In genomic region chr5:176986280-176986679, GRCh38 we compare ENCODE assay signal across 1 cellular context.
TF ChIP-seq lines count a peak whose summit lies in the region.

No MANE protein-coding gene starts in this region.

TF ChIP-seq in GM12878, 131 proteins besides CTCF, POLR2A, EP300 and RAD21:
- TF ChIP-seq ZBTB33 (IDR thresholded peaks at IDR 0.05) (no peak), GABPA (IDR thresholded peaks at IDR 0.05; ENCODE audit: low read depth) (no peak), BCLAF1 (IDR thresholded peaks at IDR 0.05) (no peak), PML (IDR thresholded peaks at IDR 0.05; ENCODE audit: low read length) (no peak), SIN3A (IDR thresholded peaks at IDR 0.05; ENCODE audit: low read depth, low read length) (no peak), FOXM1 (IDR thresholded peaks at IDR 0.05; ENCODE audit: low read depth, low read length) (no peak), IRF4 (IDR thresholded peaks at IDR 0.05; ENCODE audit: low read depth, low read length) (no peak), KAT2A (conservative IDR thresholded peaks at IDR 0.05; ENCODE audit: control insufficient read depth, low read depth, low read length) (no peak), FOXK2 (IDR thresholded peaks at IDR 0.05) (no peak), REST (IDR thresholded peaks at IDR 0.05; ENCODE audit: low read depth, low read length) (no peak), IRF3 (IDR thresholded peaks at IDR 0.05) (no peak), ZZZ3 (IDR thresholded peaks at IDR 0.05; ENCODE audit: control insufficient read depth, insufficient read length, low read depth) (no peak), RAD51 (IDR thresholded peaks at IDR 0.05) (no peak), CHD1 (IDR thresholded peaks at IDR 0.05; ENCODE audit: low read depth, low read length) (no peak), SMARCA5 (IDR thresholded peaks at IDR 0.05) (no peak), TAF1 (IDR thresholded peaks at IDR 0.05; ENCODE audit: borderline replicate concordance, low read depth, low read length) (no peak), E2F4 (IDR thresholded peaks at IDR 0.05; ENCODE audit: low read depth, low read length) (no peak), SREBF2 (IDR thresholded peaks at IDR 0.05; ENCODE audit: low read length) (no peak), PAX8 (IDR thresholded peaks at IDR 0.05) (no peak)
- TF ChIP-seq, protein P1, sequence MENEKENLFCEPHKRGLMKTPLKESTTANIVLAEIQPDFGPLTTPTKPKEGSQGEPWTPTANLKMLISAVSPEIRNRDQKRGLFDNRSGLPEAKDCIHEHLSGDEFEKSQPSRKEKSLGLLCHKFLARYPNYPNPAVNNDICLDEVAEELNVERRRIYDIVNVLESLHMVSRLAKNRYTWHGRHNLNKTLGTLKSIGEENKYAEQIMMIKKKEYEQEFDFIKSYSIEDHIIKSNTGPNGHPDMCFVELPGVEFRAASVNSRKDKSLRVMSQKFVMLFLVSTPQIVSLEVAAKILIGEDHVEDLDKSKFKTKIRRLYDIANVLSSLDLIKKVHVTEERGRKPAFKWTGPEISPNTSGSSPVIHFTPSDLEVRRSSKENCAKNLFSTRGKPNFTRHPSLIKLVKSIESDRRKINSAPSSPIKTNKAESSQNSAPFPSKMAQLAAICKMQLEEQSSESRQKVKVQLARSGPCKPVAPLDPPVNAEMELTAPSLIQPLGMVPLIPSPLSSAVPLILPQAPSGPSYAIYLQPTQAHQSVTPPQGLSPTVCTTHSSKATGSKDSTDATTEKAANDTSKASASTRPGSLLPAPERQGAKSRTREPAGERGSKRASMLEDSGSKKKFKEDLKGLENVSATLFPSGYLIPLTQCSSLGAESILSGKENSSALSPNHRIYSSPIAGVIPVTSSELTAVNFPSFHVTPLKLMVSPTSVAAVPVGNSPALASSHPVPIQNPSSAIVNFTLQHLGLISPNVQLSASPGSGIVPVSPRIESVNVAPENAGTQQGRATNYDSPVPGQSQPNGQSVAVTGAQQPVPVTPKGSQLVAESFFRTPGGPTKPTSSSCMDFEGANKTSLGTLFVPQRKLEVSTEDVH (IDR thresholded peaks at IDR 0.05; ENCODE audit: low read depth, partially characterized antibody) = no peak
